Comparison of ENCODE assay signal across 8 cellular contexts in the genomic region with DNA sequence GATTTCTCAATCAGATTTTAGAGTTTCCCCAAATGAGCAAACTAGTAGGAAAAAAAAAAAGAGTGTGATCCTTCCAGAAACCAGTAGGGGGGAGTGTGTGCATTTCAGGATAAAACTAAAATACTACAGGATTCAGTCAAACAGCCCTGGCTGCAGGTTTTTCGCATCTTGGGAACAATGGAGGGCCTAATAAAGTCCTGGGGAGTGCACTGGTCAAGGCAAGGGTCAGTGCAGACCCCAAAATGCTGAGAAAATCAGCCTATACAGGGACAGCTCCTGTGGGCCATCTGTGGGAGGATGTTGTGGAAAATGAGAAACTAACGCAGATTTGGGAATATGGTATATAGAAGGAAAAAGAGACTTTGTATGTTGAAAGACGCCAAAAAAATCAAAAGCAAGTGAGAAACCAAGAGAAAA. TPM values are rescaled to one million over a fixed set of nuclear protein-coding genes. Genes with fewer than 3 reads are reported as not detected.
DNase-seq lines count a peak whose midpoint lies in the region; ATAC-seq and TF ChIP-seq lines count a peak whose summit lies in the region.

No MANE protein-coding gene starts in this region.

- ATAC-seq in heart right ventricle (no peak), left ventricle myocardium superior (no peak), GM18868 (IDR thresholded peaks at IDR 0.05; ENCODE audit: unreplicated experiment) (no peak)

- intact Hi-C loops in heart right ventricle (cut with DNase I), result no loop called here
- intact Hi-C loops in left ventricle myocardium superior (cut with micrococcal nuclease), result no loop called here

- CTCF ChIA-PET in activated CD4-positive, alpha-beta memory T cell treated with anti-CD3 and anti-CD28 coated beads, Interleukin-2, amount 10 ng/mL, durations not matched to agents 7 days and 5 days (lab: Charles Lee), result interaction anchor here (1.3 kb wide), 1 partner anchor 8 kb away, joined by 3 read pairs; no protein-coding TSS in a partner anchor

- no peak overlapping the region for H4K91ac ChIP-seq in mesenchymal stem cell (ENCODE audit: low read length)

- H3K27me3 ChIP-seq in heart right ventricle (peaks cover 0 to 18% (median 9%) of the 10 kb centered on the region in 7 donors), mesenchymal stem cell (ENCODE audit: control insufficient read depth in 1 of 2, insufficient read depth in 1 of 2, low read length in 2 of 2) (peaks cover 24 to 37% of the 10 kb centered on the region in 2 experiments)

- H3K79me1 ChIP-seq in mesenchymal stem cell (replicated peaks; ENCODE audit: low read length, poor library complexity, severe bottlenecking), result no peaks in the 10 kb centered on the region

- H2AK5ac ChIP-seq in mesenchymal stem cell (ENCODE audit: low read length, severe bottlenecking), result no peak overlapping the region

- H3K4me3 ChIP-seq in heart right ventricle (no peak overlapping the region), mesenchymal stem cell (ENCODE audit: insufficient read depth in 1 of 2, low read depth in 1 of 2, low read length in 2 of 2) (no peak overlapping the region)

- H3K9me3 Mint-ChIP-seq in activated CD4-positive, alpha-beta memory T cell treated with anti-CD3 and anti-CD28 coated beads, Interleukin-2, amount 10 ng/mL, durations not matched to agents 7 days and 5 days, result no peaks in the 10 kb centered on the region

- no peak overlapping the region for H2BK12ac ChIP-seq in mesenchymal stem cell (ENCODE audit: low read length in 2 of 2)

- in situ Hi-C loops in T47D (cut with HindIII; ENCODE audit: low pct_unique_long_range_greater_than_20kb, low sequenced_read_pairs), result no loop called here

- H2AFZ ChIP-seq in mesenchymal stem cell (ENCODE audit: low read depth, low read length), result no peak overlapping the region

- H2BK5ac ChIP-seq in mesenchymal stem cell (ENCODE audit: low read depth, low read length, poor library complexity, severe bottlenecking), result no peak overlapping the region

- no peak overlapping the region for H3K23ac ChIP-seq in mesenchymal stem cell (ENCODE audit: low read length in 2 of 2)

- no peak overlapping the region for H3K9ac ChIP-seq in mesenchymal stem cell (ENCODE audit: low read length)

- peak in 8 of 9 donors; percentile 26 to 63 (median 52) for TF ChIP-seq CTCF in heart right ventricle (IDR thresholded peaks at IDR 0.05)

- H3K27me3 Mint-ChIP-seq in activated CD4-positive, alpha-beta memory T cell treated with anti-CD3 and anti-CD28 coated beads, Interleukin-2, amount 10 ng/mL, durations not matched to agents 7 days and 5 days, result peaks cover 15% of the 10 kb centered on the region

- H3K36me3 Mint-ChIP-seq in activated CD4-positive, alpha-beta memory T cell treated with anti-CD3 and anti-CD28 coated beads, Interleukin-2, amount 10 ng/mL, durations not matched to agents 7 days and 5 days (ENCODE audit: low read depth), result no peaks in the 10 kb centered on the region

- H3K14ac ChIP-seq in mesenchymal stem cell (ENCODE audit: low read length in 2 of 2), result no peak overlapping the region

- H3K27ac Mint-ChIP-seq in activated CD4-positive, alpha-beta memory T cell treated with anti-CD3 and anti-CD28 coated beads, Interleukin-2, amount 10 ng/mL, durations not matched to agents 7 days and 5 days, result no peak overlapping the region

- POLR2A ChIA-PET in activated CD4-positive, alpha-beta memory T cell treated with anti-CD3 and anti-CD28 coated beads, Interleukin-2, amount 10 ng/mL, durations not matched to agents 7 days and 5 days (lab: Charles Lee), result no interaction called here

- H3K36me3 ChIP-seq in heart right ventricle (no peaks in the 10 kb centered on the region), mesenchymal stem cell (ENCODE audit: control insufficient read depth in 1 of 2, insufficient read depth in 2 of 2, low read depth in 1 of 2, low read length in 2 of 2) (no peaks in the 10 kb centered on the region)

- H3K4me3 Mint-ChIP-seq in activated CD4-positive, alpha-beta memory T cell treated with anti-CD3 and anti-CD28 coated beads, Interleukin-2, amount 10 ng/mL, durations not matched to agents 7 days and 5 days, result no peak overlapping the region

- no peak overlapping the region for H3K18ac ChIP-seq in mesenchymal stem cell (ENCODE audit: low read depth in 1 of 2, low read length in 2 of 2)

- H3K4me2 ChIP-seq in mesenchymal stem cell (ENCODE audit: low read length, poor library complexity, severe bottlenecking), result no peak overlapping the region

- 68 to 74% methylated on average over 3 of the region's 3 CpGs for WGBS in heart right ventricle, 2 donors
- 63% methylated on average over 2 of the region's 3 CpGs for WGBS in mesenchymal stem cell

- H3K27ac ChIP-seq in heart right ventricle (no peak overlapping the region), mesenchymal stem cell (ENCODE audit: low read length, poor library complexity, severe bottlenecking) (no peak overlapping the region)

- H2BK15ac ChIP-seq in mesenchymal stem cell (ENCODE audit: low read depth, poor library complexity, severe bottlenecking), result no peak overlapping the region

- DNase-seq in heart right ventricle (no peak), left ventricle myocardium superior (no peak), NCI-H2227 (lab: John Stamatoyannopoulos, UW; ENCODE audit: unreplicated experiment) (peak; percentile 50), T47D (ENCODE audit: low read depth in 1 of 2, low spot score in 1 of 2) (peak; percentile 51 to 60), mesenchymal stem cell (peak; percentile 46)
- DNase-seq in activated CD4-positive, alpha-beta T cell treated with anti-CD3 and anti-CD28 coated beads, Interleukin-2, amount 50 U/mL, for 4 hours, result no peak
- no peak for DNase-seq in activated CD4-positive, alpha-beta memory T cell treated with anti-CD3 and anti-CD28 coated beads, Interleukin-2, amount 10 ng/mL, durations not matched to agents 7 days and 5 days

- H3K9me3 ChIP-seq in heart right ventricle (no peaks in the 10 kb centered on the region), mesenchymal stem cell (ENCODE audit: control insufficient read depth, low read length) (no peaks in the 10 kb centered on the region)

- no peak overlapping the region for H3K4ac ChIP-seq in mesenchymal stem cell (ENCODE audit: low read depth in 1 of 2, low read length in 2 of 2)

- H3K4me1 Mint-ChIP-seq in activated CD4-positive, alpha-beta memory T cell treated with anti-CD3 and anti-CD28 coated beads, Interleukin-2, amount 10 ng/mL, durations not matched to agents 7 days and 5 days, result no peaks in the 10 kb centered on the region

- no peak overlapping the region for H2BK120ac ChIP-seq in mesenchymal stem cell (ENCODE audit: low read depth, low read length)

- H4K8ac ChIP-seq in mesenchymal stem cell (ENCODE audit: low read length), result no peak overlapping the region

- H3K4me1 ChIP-seq in heart right ventricle, result no peaks in the 10 kb centered on the region
- H3K4me1 ChIP-seq in mesenchymal stem cell (ENCODE audit: control insufficient read depth, insufficient read depth, low read depth, low read length), result peaks cover 7% of the 10 kb centered on the region

RNA-seq across cellular contexts. Expression of a gene that starts 22.2 kb away (rescaled TPM):
- total RNA-seq in heart right ventricle (10 to 100 TPM; 18.1 to 26.3 (median 22.0) TPM), left ventricle myocardium superior (25.2 TPM)
- polyA plus RNA-seq in heart right ventricle, result 10 to 100 TPM; 17.8 to 76.4 TPM
- 16.6 TPM for polyA plus RNA-seq in mesenchymal stem cell (2013, experiment 1 of 2)
- 16.4 TPM for polyA plus RNA-seq in mesenchymal stem cell (2013, experiment 2 of 2)
- 10 to 100 TPM; 52.7 to 54.4 TPM for total RNA-seq in activated CD4-positive, alpha-beta memory T cell treated with anti-CD3 and anti-CD28 coated beads, Interleukin-2, amount 10 ng/mL, durations not matched to agents 7 days and 5 days

RNA-seq across cellular contexts. Expression of a gene that starts 23.3 kb away (rescaled TPM):
- not detected for total RNA-seq in heart right ventricle
- not detected for polyA plus RNA-seq in heart right ventricle
- total RNA-seq in left ventricle myocardium superior, result not detected
- polyA plus RNA-seq in mesenchymal stem cell (2013, experiment 1 of 2), result not detected
- polyA plus RNA-seq in mesenchymal stem cell (2013, experiment 2 of 2), result not detected
- total RNA-seq in activated CD4-positive, alpha-beta memory T cell treated with anti-CD3 and anti-CD28 coated beads, Interleukin-2, amount 10 ng/mL, durations not matched to agents 7 days and 5 days, result not detected

Comparison
In these comparisons a context has a peak if more than half of its experiments do, and no peak if none do; other contexts are left out.
1. DNase-seq: peak in NCI-H2227 (single experiment), T47D (2 of 2) and mesenchymal stem cell (single experiment); none in heart right ventricle (0 of 2), left ventricle myocardium superior (single experiment), activated CD4-positive, alpha-beta T cell treated with anti-CD3 and anti-CD28 coated beads, Interleukin-2, amount 50 U/mL, for 4 hours (0 of 2) and activated CD4-positive, alpha-beta memory T cell treated with anti-CD3 and anti-CD28 coated beads, Interleukin-2, amount 10 ng/mL, durations not matched to agents 7 days and 5 days (single experiment).